ENCODE assay signal across 9 cellular contexts in the genomic region with DNA sequence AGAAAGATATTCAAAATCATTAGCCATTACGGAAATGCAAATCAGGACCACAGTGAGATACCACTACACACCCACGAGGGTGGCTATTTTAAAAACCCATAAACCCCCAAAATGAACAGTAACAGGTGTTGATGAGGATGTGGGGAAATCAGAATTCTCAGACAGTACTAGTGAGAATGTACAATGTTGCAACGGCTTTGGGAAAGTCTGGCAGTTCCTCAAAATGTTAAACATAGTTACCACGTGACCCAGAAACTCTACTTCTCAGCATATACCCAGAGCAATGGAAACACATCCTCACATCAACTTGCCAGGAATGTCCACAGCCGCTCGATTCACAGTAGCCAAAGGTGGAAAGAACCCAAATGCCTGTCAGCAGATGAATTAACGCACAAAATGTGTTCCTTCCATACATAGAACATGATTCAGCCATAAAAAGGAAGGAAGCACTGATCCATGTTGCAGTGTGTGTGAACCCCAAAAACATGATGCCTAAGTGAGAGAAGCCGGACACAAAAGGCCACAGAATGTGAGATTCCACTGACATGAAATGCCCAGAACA. TPM values are rescaled to one million over a fixed set of nuclear protein-coding genes. Genes with fewer than 3 reads are reported as not detected.
DNase-seq lines count a peak whose midpoint lies in the region; ATAC-seq, FAIRE-seq and TF ChIP-seq lines count a peak whose summit lies in the region.
"Had no signal": no experiment of that assay in that cellular context is flagged by ENCODE, and none has a peak within 500 bp of the region (broad histone marks: within the 10 kb centered on the region; RNA-seq: fewer than 3 reads in every experiment).

No MANE protein-coding gene starts in this region.

- H3K36me3 ChIP-seq in astrocyte (ENCODE audit: insufficient read depth, low read length) (no peaks in the 10 kb centered on the region), psoas muscle (ENCODE audit: insufficient read depth in 1 of 2, low read depth in 1 of 2) (no peaks in the 10 kb centered on the region)

- H4K20me1 ChIP-seq in astrocyte (ENCODE audit: insufficient read depth, low read length) = no peaks in the 10 kb centered on the region

- 14 to 20% (median 15%) methylated on average over 8 of the region's 8 CpGs for WGBS in psoas muscle, 3 donors

- H3K9me3 ChIP-seq in astrocyte (ENCODE audit: insufficient read depth, low read depth, low read length) = no peaks in the 10 kb centered on the region
- no peaks in the 10 kb centered on the region for H3K9me3 ChIP-seq in psoas muscle
- H3K9me3 ChIP-seq: body of pancreas had no signal

- no peaks in the 10 kb centered on the region for H3K79me2 ChIP-seq in astrocyte (ENCODE audit: insufficient read depth, low read length)

- H3K27me3 Mint-ChIP-seq in astrocyte (ENCODE audit: low read depth, unreplicated experiment) = peaks cover 17% of the 10 kb centered on the region

- H3K4me3 ChIP-seq in astrocyte (ENCODE audit: insufficient read depth, low read depth, low read length) (no peak overlapping the region), psoas muscle (peak overlapping the region; percentile 59)
- H3K4me3 ChIP-seq: body of pancreas had no signal

- H3K36me3 Mint-ChIP-seq in astrocyte (ENCODE audit: low read depth, unreplicated experiment) = peaks cover 2% of the 10 kb centered on the region

- H3K27ac Mint-ChIP-seq in astrocyte (ENCODE audit: unreplicated experiment) = no peak overlapping the region

- peak; percentile 79 for ATAC-seq in GM19025 (IDR thresholded peaks at IDR 0.05; ENCODE audit: low read depth, unreplicated experiment)
- peak; percentile 76 for ATAC-seq in HG03045 (IDR thresholded peaks at IDR 0.05; ENCODE audit: unreplicated experiment)
- peak; percentile 95 to 96 (median 95) for ATAC-seq in psoas muscle
- ATAC-seq: body of pancreas had no signal

- DNase-seq in astrocyte (ENCODE audit: low read depth) (peak; percentile 6), psoas muscle (peak in 1 of 2 donors; percentile 75), COR-L47 (lab: John Stamatoyannopoulos, UW) (no peak), dedifferentiated amniotic fluid mesenchymal stem cell (ENCODE audit: extremely low spot score) (no peak), NCI-H510A (lab: John Stamatoyannopoulos, UW) (no peak)
- no peak for DNase-seq in stimulated activated CD4-positive, alpha-beta T cell treated with anti-CD3 and anti-CD28 coated beads, Interleukin-4, amount 100 ng/mL, for 24 hours

- H3K27ac ChIP-seq in astrocyte (ENCODE audit: low read depth, low read length) = no peak overlapping the region
- peak overlapping the region; percentile 93 for H3K27ac ChIP-seq in psoas muscle
- H3K27ac ChIP-seq: body of pancreas had no signal

- H3K27me3 ChIP-seq in astrocyte (ENCODE audit: insufficient read depth, low read length) = peaks cover 2% of the 10 kb centered on the region
- H3K27me3 ChIP-seq in psoas muscle (ENCODE audit: insufficient read depth in 3 of 3, low read length in 2 of 3) = no peaks in the 10 kb centered on the region
- H3K27me3 ChIP-seq: body of pancreas had no signal

- H2AFZ ChIP-seq in astrocyte (ENCODE audit: low read depth, low read length) = no peak overlapping the region

- H3K4me1 ChIP-seq in astrocyte (ENCODE audit: insufficient read depth, low read length) = no peaks in the 10 kb centered on the region
- peaks cover 19% of the 10 kb centered on the region for H3K4me1 ChIP-seq in psoas muscle
- H3K4me1 ChIP-seq: body of pancreas had no signal

- no peak overlapping the region for H3K4me2 ChIP-seq in astrocyte (ENCODE audit: low read length)

- FAIRE-seq in astrocyte (lab: Jason Lieb, UNC) = no peak

- H3K4me3 Mint-ChIP-seq in astrocyte (ENCODE audit: unreplicated experiment) = no peak overlapping the region

- no peaks in the 10 kb centered on the region for H3K9me3 Mint-ChIP-seq in astrocyte (ENCODE audit: unreplicated experiment)

- no peak overlapping the region for H3K9ac ChIP-seq in astrocyte (ENCODE audit: low read length)

- intact Hi-C loops in psoas muscle (cut with DNase I) = no loop called here

- H3K4me1 Mint-ChIP-seq in astrocyte (ENCODE audit: low read depth, unreplicated experiment) = no peaks in the 10 kb centered on the region

- TF ChIP-seq CTCF in astrocyte (IDR thresholded peaks at IDR 0.05; ENCODE audit: insufficient read depth, low read depth, low read length) (no peak), psoas muscle (IDR thresholded peaks at IDR 0.05) (no peak)

RNA-seq across cellular contexts. Expression of gene PLVAP, which starts 7.0 kb away (rescaled TPM):
- total RNA-seq in astrocyte (0.77 and 0.95 TPM in 2 replicates), psoas muscle (10 to 100 TPM; 16.0 to 23.7 (median 16.3) TPM)
- 10 to 100 TPM in 2 of 3 donors, 1 to 10 TPM in 1; 6.5 to 46.0 (median 14.5) TPM for polyA plus RNA-seq in psoas muscle

RNA-seq across cellular contexts. Expression of gene CCDC194, which starts 23.9 kb away (rescaled TPM):
- 14.1 and 15.5 TPM in 2 replicates for total RNA-seq in astrocyte
- total RNA-seq in psoas muscle = under 1 TPM in 1 of 4 donors, not detected in 3; 0.51 TPM
- under 1 TPM in 1 of 3 donors, not detected in 2; 0.13 TPM for polyA plus RNA-seq in psoas muscle
- total RNA-seq: body of pancreas had no signal

RNA-seq across cellular contexts. Expression of gene GTPBP3, which starts 32.8 kb away (rescaled TPM):
- total RNA-seq in astrocyte = 21.4 and 21.7 TPM in 2 replicates
- total RNA-seq in psoas muscle = 10 to 100 TPM in 3 of 4 donors, 1 to 10 TPM in 1; 9.6 to 11.0 (median 10.5) TPM
- 10 to 100 TPM in 1 of 3 donors, 1 to 10 TPM in 2; 6.2 to 16.5 (median 8.8) TPM for polyA plus RNA-seq in psoas muscle

RNA-seq across cellular contexts. Expression of gene BST2, which starts 35.3 kb away (rescaled TPM):
- total RNA-seq in astrocyte (301 and 376 TPM in 2 replicates), psoas muscle (10 to 100 TPM; 18.3 to 47.7 (median 33.5) TPM)
- polyA plus RNA-seq in psoas muscle = 10 to 100 TPM; 29.8 to 40.8 (median 34.4) TPM

RNA-seq across cellular contexts. Expression of gene ANO8, which starts 35.5 kb away (rescaled TPM):
- total RNA-seq in astrocyte (8.1 and 9.0 TPM in 2 replicates), psoas muscle (10 to 100 TPM; 11.8 to 14.3 (median 12.9) TPM)
- polyA plus RNA-seq in psoas muscle = 10 to 100 TPM in 1 of 3 donors, 1 to 10 TPM in 2; 1.5 to 13.0 (median 4.3) TPM
